In genomic region chr1:55304306-55304705, GRCh38 we compare ENCODE assay signal across 28 cellular contexts.
DNase-seq lines count a peak whose midpoint lies in the region; ATAC-seq, FAIRE-seq and TF ChIP-seq lines count a peak whose summit lies in the region.
"Had no signal": no experiment of that assay in that cellular context is flagged by ENCODE, and none has a peak within 500 bp of the region (broad histone marks: within the 10 kb centered on the region; RNA-seq: fewer than 3 reads in every experiment).

No MANE protein-coding gene starts in this region.

- no peaks in the 10 kb centered on the region for H4K20me1 ChIP-seq in H1 (replicated peaks in 1 of 2; ENCODE audit: control insufficient read depth in 1 of 2, insufficient read depth in 2 of 2, low read length in 2 of 2)

- H3K56ac ChIP-seq in H1 (replicated peaks; ENCODE audit: insufficient read length, low read depth, low read length): no peak overlapping the region

- H4K5ac ChIP-seq in H1 (ENCODE audit: insufficient read length, low read depth, low read length): no peak overlapping the region

- WGBS in H1 (ENCODE audit: extremely low coverage in 1 of 2, insufficient coverage in 1 of 2, insufficient read length in 1 of 2, insufficient replicate concordance in 2 of 2, low coverage in 1 of 2, low lambda C conversion rate in 2 of 2, missing lambda C conversion rate in 1 of 2), 2 experiments: 69% methylated on average over 1 of the region's 1 CpG; no CpG with 5 or more reads in 1 of the 2 experiments
- WGBS in psoas muscle, 3 donors: 25 to 33% (median 29%) methylated on average over 1 of the region's 1 CpG

- no peak for FAIRE-seq in H1 (lab: Jason Lieb, UNC)
- FAIRE-seq: G401.6 had no signal

- H3K4me2 ChIP-seq in H1 (ENCODE audit: insufficient read depth in 1 of 2, low read depth in 2 of 2, low read length in 2 of 2): no peak overlapping the region
- H3K4me2 ChIP-seq: hepatocyte had no signal

- no peak overlapping the region for H2BK15ac ChIP-seq in H1 (ENCODE audit: low read length)

- no peak overlapping the region for H3K9ac ChIP-seq in H1 (replicated peaks in 1 of 4; ENCODE audit: extremely low read depth in 1 of 4, low read depth in 3 of 4, low read length in 3 of 4)

- no peaks in the 10 kb centered on the region for H3K9me3 ChIP-seq in H1 (ENCODE audit: insufficient read depth in 2 of 2, low read depth in 1 of 2, low read length in 1 of 2)
- H3K9me3 ChIP-seq in psoas muscle: no peaks in the 10 kb centered on the region
- H3K9me3 ChIP-seq: colonic mucosa, esophagus muscularis mucosa had no signal

- no peak overlapping the region for H2BK120ac ChIP-seq in H1 (replicated peaks; ENCODE audit: low read depth, low read length)

- DNase-seq in NCI-H1436 (lab: John Stamatoyannopoulos, UW): peak; percentile 30
- no peak for DNase-seq in NCI-H1436 treated with DMSO at 0.1 percent for 48 hours (lab: John Stamatoyannopoulos, UW)
- peak; percentile 70 for DNase-seq in NCI-H2171 treated with DMSO at 0.1 percent for 48 hours (lab: John Stamatoyannopoulos, UW)
- DNase-seq in H1 (ENCODE audit: low read depth in 1 of 2, low spot score in 2 of 2): no peak
- DNase-seq in psoas muscle: peak; percentile 32 to 80
- DNase-seq in NCI-H1694 treated with DMSO at 0.1 percent for 48 hours (lab: John Stamatoyannopoulos, UW): no peak
- DNase-seq: activated CD4-positive, alpha-beta memory T cell treated with anti-CD3 and anti-CD28 coated beads, Interleukin-2, amount 10 ng/mL, durations not matched to agents 7 days and 5 days; activated CD4-positive, CD25-positive, alpha-beta regulatory T cell treated with anti-CD3 and anti-CD28 coated beads, Interleukin-2, amount 50 U/mL, for 72 hours; activated effector memory CD4-positive, alpha-beta T cell treated with Interleukin-2 at 50 U/mL for 16 hours; activated naive CD8-positive, alpha-beta T cell treated with anti-CD3 and anti-CD28 coated beads for 36 hours; aorta; CD8-positive, alpha-beta T cell; colonic mucosa; DMS153; foreskin keratinocyte; H9; naive B cell; NCI-H1092 treated with DMSO at 0.1 percent for 48 hours; NCI-H2081 treated with DMSO at 0.1 percent for 48 hours; NCI-H510A treated with DMSO at 0.1 percent for 48 hours; occipital lobe; stimulated activated naive CD4-positive, alpha-beta T cell treated with Interleukin-2 at 50 U/mL for 16 hours had no signal

- H3K4me3 ChIP-seq in H1 (ENCODE audit: extremely low read depth in 1 of 4, insufficient read depth in 2 of 4, low read depth in 3 of 4, low read length in 4 of 4): no peak overlapping the region
- no peak overlapping the region for H3K4me3 ChIP-seq in psoas muscle
- H3K4me3 ChIP-seq: colonic mucosa, esophagus muscularis mucosa, hepatocyte had no signal

- H3K79me2 ChIP-seq in H1 (ENCODE audit: control insufficient read depth in 1 of 2, insufficient read depth in 2 of 2, low read length in 2 of 2): no peaks in the 10 kb centered on the region
- H3K79me2 ChIP-seq: hepatocyte had no signal

- H2BK12ac ChIP-seq in H1 (ENCODE audit: low read depth, low read length): no peak overlapping the region

- peak in 3 of 4 donors; percentile 42 to 72 (median 45) for ATAC-seq in psoas muscle
- ATAC-seq in GM19397 (IDR thresholded peaks at IDR 0.05; ENCODE audit: unreplicated experiment): no peak
- ATAC-seq in GM19455 (IDR thresholded peaks at IDR 0.05; ENCODE audit: unreplicated experiment): no peak
- ATAC-seq: CD8-positive, alpha-beta T cell; foreskin keratinocyte had no signal

- H3K4ac ChIP-seq in H1 (replicated peaks; ENCODE audit: insufficient read length, low read depth, low read length): no peak overlapping the region

- H2BK20ac ChIP-seq in H1 (ENCODE audit: low read length): no peak overlapping the region

- TF ChIP-seq CTCF in H1 (IDR thresholded peaks at IDR 0.05; ENCODE audit: control extremely low read depth in 1 of 3, insufficient read depth in 1 of 3, low read depth in 1 of 3, low read length in 3 of 3) (no peak), psoas muscle (IDR thresholded peaks at IDR 0.05) (no peak)

- H3K23ac ChIP-seq in H1 (ENCODE audit: insufficient read length): no peak overlapping the region

- CTCF ChIA-PET in H1 (lab: Charles Lee; ENCODE audit: partially characterized antibody): interaction anchor here (2.8 to 3.3 kb wide), 3 partner anchors 20 to 72 kb away, joined by 11 to 13 read pairs (median 12); no protein-coding TSS in a partner anchor

- H3K27me3 ChIP-seq in H1 (replicated peaks in 1 of 4; ENCODE audit: control insufficient read depth in 3 of 4, extremely low read depth in 1 of 4, insufficient read depth in 3 of 4, low read length in 3 of 4): no peaks in the 10 kb centered on the region
- H3K27me3 ChIP-seq in psoas muscle (ENCODE audit: insufficient read depth in 3 of 3, low read length in 2 of 3): no peaks in the 10 kb centered on the region
- H3K27me3 ChIP-seq: colonic mucosa, esophagus muscularis mucosa, hepatocyte had no signal

- no peak overlapping the region for H3K14ac ChIP-seq in H1 (ENCODE audit: insufficient read length)

- no peak for TF ChIP-seq RAD21 in H1 (IDR thresholded peaks at IDR 0.05 in 1 of 2, conservative IDR thresholded peaks at IDR 0.05 in 1 of 2; ENCODE audit: low read depth in 2 of 2, low read length in 2 of 2)

- H3K4me1 ChIP-seq in H1 (replicated peaks in 1 of 4; ENCODE audit: control insufficient read depth in 3 of 4, insufficient read depth in 4 of 4, low read length in 3 of 4) (no peaks in the 10 kb centered on the region; a peak in 1 of 7 replicates), psoas muscle (no peaks in the 10 kb centered on the region)
- H3K4me1 ChIP-seq: colonic mucosa, foreskin keratinocyte had no signal

- H3K18ac ChIP-seq in H1 (ENCODE audit: extremely low read depth, low read length): no peak overlapping the region

- no peaks in the 10 kb centered on the region for H3K79me1 ChIP-seq in H1 (ENCODE audit: low read depth, low read length)

- no peak overlapping the region for H3K27ac ChIP-seq in H1 (ENCODE audit: low read depth, low read length)
- no peak overlapping the region for H3K27ac ChIP-seq in psoas muscle
- H3K27ac ChIP-seq: 22Rv1, colonic mucosa, esophagus muscularis mucosa, foreskin keratinocyte, hepatocyte had no signal

- no peak for TF ChIP-seq EP300 in H1 (IDR thresholded peaks at IDR 0.05; ENCODE audit: borderline replicate concordance in 1 of 2, low read depth in 2 of 2, low read length in 2 of 2)

- peak overlapping the region; percentile 17 for H4K91ac ChIP-seq in H1 (replicated peaks; ENCODE audit: insufficient read length, low read length)

- H4K8ac ChIP-seq in H1 (ENCODE audit: extremely low read depth, insufficient read depth, low read length): no peak overlapping the region

- POLR2A ChIA-PET in H1 (lab: Charles Lee; ENCODE audit: partially characterized antibody): no interaction called here

- TF ChIP-seq POLR2A in H1 (IDR thresholded peaks at IDR 0.05; ENCODE audit: control extremely low read depth in 1 of 2, low read depth in 2 of 2, low read length in 2 of 2): no peak

- no peak overlapping the region for H2AK5ac ChIP-seq in H1 (ENCODE audit: low read depth, low read length)

- no peaks in the 10 kb centered on the region for H3K23me2 ChIP-seq in H1 (ENCODE audit: low read depth, low read length)

- H2AFZ ChIP-seq in H1 (ENCODE audit: low read length): 0 out of 2 replicates have a peak overlapping the region, but pooled peaks have one; percentile 7
- H2AFZ ChIP-seq: hepatocyte had no signal

- H2BK5ac ChIP-seq in H1 (ENCODE audit: low read depth, low read length): no peak overlapping the region

- intact Hi-C loops in psoas muscle (cut with DNase I): no loop called here

- H3K36me3 ChIP-seq in H1 (ENCODE audit: control insufficient read depth in 2 of 4, insufficient read depth in 4 of 4, low read length in 3 of 4) (no peaks in the 10 kb centered on the region), psoas muscle (ENCODE audit: insufficient read depth in 1 of 2, low read depth in 1 of 2) (no peaks in the 10 kb centered on the region)
- H3K36me3 ChIP-seq: colonic mucosa, esophagus muscularis mucosa had no signal

TF ChIP-seq in H1, 55 proteins besides CTCF, POLR2A, EP300 and RAD21 (continues in another document):
- no peak for TF ChIP-seq USF2 (IDR thresholded peaks at IDR 0.05; ENCODE audit: low read length)
- no peak for TF ChIP-seq JUN (IDR thresholded peaks at IDR 0.05; ENCODE audit: low read depth, low read length)
- TF ChIP-seq BRCA1 (IDR thresholded peaks at IDR 0.05; ENCODE audit: low read depth, low read length): no peak
- no peak for TF ChIP-seq SP4 (IDR thresholded peaks at IDR 0.05; ENCODE audit: low read length)
- no peak for TF ChIP-seq EZH2 (IDR thresholded peaks at IDR 0.05; ENCODE audit: low read depth, low read length, severe bottlenecking)
- TF ChIP-seq POU5F1 (IDR thresholded peaks at IDR 0.05; ENCODE audit: low read depth, low read length): no peak
- no peak for TF ChIP-seq ASH2L (IDR thresholded peaks at IDR 0.05; ENCODE audit: low read length)
- no peak for TF ChIP-seq NANOG (IDR thresholded peaks at IDR 0.05; ENCODE audit: insufficient read depth, low read depth, low read length, poor library complexity, severe bottlenecking)
- no peak for TF ChIP-seq SIRT6 (IDR thresholded peaks at IDR 0.05; ENCODE audit: low read length)
- TF ChIP-seq FOSL1 (IDR thresholded peaks at IDR 0.05; ENCODE audit: insufficient read depth, low read depth, low read length): no peak
- no peak for TF ChIP-seq PHF8 (conservative IDR thresholded peaks at IDR 0.05; ENCODE audit: low read depth, low read length)
- TF ChIP-seq EGR1 (IDR thresholded peaks at IDR 0.05; ENCODE audit: borderline replicate concordance, low read depth, low read length): no peak
- no peak for TF ChIP-seq CBX5 (IDR thresholded peaks at IDR 0.05; ENCODE audit: low read depth, low read length)
- TF ChIP-seq RFX5 (IDR thresholded peaks at IDR 0.05; ENCODE audit: borderline replicate concordance, low read depth, low read length): no peak
- TF ChIP-seq SP2 (IDR thresholded peaks at IDR 0.05; ENCODE audit: low read length): no peak
- TF ChIP-seq BCL11A (IDR thresholded peaks at IDR 0.05; ENCODE audit: low read depth in 2 of 2, low read length in 2 of 2): no peak
- TF ChIP-seq CBX8 (IDR thresholded peaks at IDR 0.05; ENCODE audit: borderline replicate concordance, low read depth, low read length): no peak
- no peak for TF ChIP-seq CHD2 (IDR thresholded peaks at IDR 0.05; ENCODE audit: low read length)

Comparison
In these comparisons a context has a peak if more than half of its experiments do, and no peak if none do; other contexts are left out.
1. DNase-seq: peak in NCI-H1436 (single experiment), NCI-H2171 treated with DMSO at 0.1 percent for 48 hours (single experiment) and psoas muscle (2 of 2); none in NCI-H1436 treated with DMSO at 0.1 percent for 48 hours (single experiment), H1 (0 of 2) and NCI-H1694 treated with DMSO at 0.1 percent for 48 hours (single experiment).
2. ATAC-seq: peak in psoas muscle (3 of 4); none in GM19397 (single experiment) and GM19455 (single experiment).